In genomic region chr1:45304311-45305081, GRCh38 we compare ENCODE assay signal across 8 cellular contexts. TPM values are rescaled to one million over a fixed set of nuclear protein-coding genes. Genes with fewer than 3 reads are reported as not detected.
DNase-seq lines count a peak whose midpoint lies in the region.

No MANE protein-coding gene starts in this region.

- no peaks in the 10 kb centered on the region for H3K36me3 ChIP-seq in iPS DF 6.9 (ENCODE audit: control insufficient read depth, insufficient read depth, low read length)
- H3K36me3 ChIP-seq in skeletal muscle tissue (ENCODE audit: control insufficient read depth in 3 of 3, insufficient read depth in 3 of 3, low read length in 3 of 3) = no peaks in the 10 kb centered on the region

- H3K27ac ChIP-seq in iPS DF 6.9 (ENCODE audit: low read length) = no peak overlapping the region
- H3K27ac ChIP-seq in skeletal muscle tissue (ENCODE audit: low read depth, low read length) = peak overlapping the region; percentile 87

- no peaks in the 10 kb centered on the region for H3K9me3 Mint-ChIP-seq in IgD-negative memory B cell
- no peaks in the 10 kb centered on the region for H3K9me3 Mint-ChIP-seq in activated T-helper 2 cell treated with anti-CD3 and anti-CD28 coated beads, Interferon-gamma antibody, Interleukin-2, Interleukin-4, amounts not matched to agents 10 μg/mL and 5 μg/mL and 100 μg/mL, durations not matched to agents 14 hours and 24 hours and 36 hours

- H3K9me3 ChIP-seq in iPS DF 6.9 (ENCODE audit: control insufficient read depth, insufficient read depth, low read length) (no peaks in the 10 kb centered on the region), skeletal muscle tissue (ENCODE audit: control insufficient read depth in 3 of 3, low read length in 3 of 3) (no peaks in the 10 kb centered on the region)

- H3K27me3 ChIP-seq in iPS DF 6.9 (ENCODE audit: control insufficient read depth, insufficient read depth, low read length) = no peaks in the 10 kb centered on the region
- H3K27me3 ChIP-seq in skeletal muscle tissue (ENCODE audit: control insufficient read depth in 3 of 3, insufficient read depth in 3 of 3, low read length in 3 of 3) = no peaks in the 10 kb centered on the region

- peaks cover 6% of the 10 kb centered on the region for H3K4me1 ChIP-seq in iPS DF 6.9 (ENCODE audit: control insufficient read depth, insufficient read depth, low read length)
- peaks cover 12 to 18% (median 18%) of the 10 kb centered on the region in 3 donors for H3K4me1 ChIP-seq in skeletal muscle tissue (ENCODE audit: control insufficient read depth in 3 of 3, insufficient read depth in 3 of 3, low read length in 3 of 3)

- DNase-seq in NCI-H2227 (lab: John Stamatoyannopoulos, UW; ENCODE audit: unreplicated experiment) = peak; percentile 34
- no peak for DNase-seq in NCI-H2227 treated with DMSO at 0.1 percent for 48 hours (lab: John Stamatoyannopoulos, UW)
- peak; percentile 15 for DNase-seq in activated T-helper 2 cell treated with anti-CD3 and anti-CD28 coated beads, Interferon-gamma antibody, Interleukin-2, Interleukin-4, amounts not matched to agents 10 μg/mL and 5 μg/mL and 100 μg/mL, durations not matched to agents 14 hours and 24 hours and 36 hours (ENCODE audit: low spot score)
- DNase-seq in iPS DF 6.9 (ENCODE audit: low read depth, low spot score) = no peak
- DNase-seq in GDM1 (lab: John Stamatoyannopoulos, UW) = no peak
- DNase-seq in medulla oblongata (ENCODE audit: extremely low spot score) = no peak

- H3K27me3 Mint-ChIP-seq in IgD-negative memory B cell = no peaks in the 10 kb centered on the region
- no peaks in the 10 kb centered on the region for H3K27me3 Mint-ChIP-seq in activated T-helper 2 cell treated with anti-CD3 and anti-CD28 coated beads, Interferon-gamma antibody, Interleukin-2, Interleukin-4, amounts not matched to agents 10 μg/mL and 5 μg/mL and 100 μg/mL, durations not matched to agents 14 hours and 24 hours and 36 hours (ENCODE audit: low read depth)

- H3K4me3 ChIP-seq in iPS DF 6.9 (ENCODE audit: low read length) = peak overlapping the region; percentile 71; the same call in 1 of the 2 replicates
- H3K4me3 ChIP-seq in skeletal muscle tissue (ENCODE audit: low read length in 3 of 3) = peak overlapping the region; percentile 76 to 91 (median 85)

- H3K36me3 Mint-ChIP-seq in IgD-negative memory B cell = peaks cover 2% of the 10 kb centered on the region
- H3K36me3 Mint-ChIP-seq in activated T-helper 2 cell treated with anti-CD3 and anti-CD28 coated beads, Interferon-gamma antibody, Interleukin-2, Interleukin-4, amounts not matched to agents 10 μg/mL and 5 μg/mL and 100 μg/mL, durations not matched to agents 14 hours and 24 hours and 36 hours (ENCODE audit: low read depth) = no peaks in the 10 kb centered on the region

- peak overlapping the region; percentile 92 to 98 (median 96) for H3K4me3 Mint-ChIP-seq in IgD-negative memory B cell
- H3K4me3 Mint-ChIP-seq in activated T-helper 2 cell treated with anti-CD3 and anti-CD28 coated beads, Interferon-gamma antibody, Interleukin-2, Interleukin-4, amounts not matched to agents 10 μg/mL and 5 μg/mL and 100 μg/mL, durations not matched to agents 14 hours and 24 hours and 36 hours (ENCODE audit: low read depth) = peak overlapping the region; percentile 91

- peak overlapping the region; percentile 87 to 94 (median 94) for H3K9ac ChIP-seq in skeletal muscle tissue (ENCODE audit: low read depth in 1 of 3, low read length in 3 of 3)

- no CpG with 5 or more reads among the region's 15 CpGs for WGBS in iPS DF 6.9 (ENCODE audit: insufficient coverage, insufficient read length)

- H3K27ac Mint-ChIP-seq in IgD-negative memory B cell = peak overlapping the region; percentile 95 to 99 (median 99)
- peak overlapping the region; percentile 95 for H3K27ac Mint-ChIP-seq in activated T-helper 2 cell treated with anti-CD3 and anti-CD28 coated beads, Interferon-gamma antibody, Interleukin-2, Interleukin-4, amounts not matched to agents 10 μg/mL and 5 μg/mL and 100 μg/mL, durations not matched to agents 14 hours and 24 hours and 36 hours

- H3K4me1 Mint-ChIP-seq in IgD-negative memory B cell = peaks cover 22 to 34% (median 25%) of the 10 kb centered on the region in 3 donors
- H3K4me1 Mint-ChIP-seq in activated T-helper 2 cell treated with anti-CD3 and anti-CD28 coated beads, Interferon-gamma antibody, Interleukin-2, Interleukin-4, amounts not matched to agents 10 μg/mL and 5 μg/mL and 100 μg/mL, durations not matched to agents 14 hours and 24 hours and 36 hours (ENCODE audit: low read depth) = peaks cover 31% of the 10 kb centered on the region

- intact Hi-C loops in activated T-helper 2 cell treated with anti-CD3 and anti-CD28 coated beads, Interferon-gamma antibody, Interleukin-2, Interleukin-4, amounts not matched to agents 10 μg/mL and 5 μg/mL and 100 μg/mL, durations not matched to agents 14 hours and 24 hours and 36 hours (cut with micrococcal nuclease) = loop anchor here (2.0 to 10.0 kb wide), 3 partner anchors 22 to 497 kb away; partner anchors contain the start of genes BTBD19, DYNLT4, HPDL and ZSWIM5

RNA-seq across cellular contexts. Expression of gene HPDL, which starts 22.2 kb away (rescaled TPM):
- polyA plus RNA-seq in IgD-negative memory B cell = 1.3 TPM
- total RNA-seq in activated T-helper 2 cell treated with anti-CD3 and anti-CD28 coated beads, Interferon-gamma antibody, Interleukin-2, Interleukin-4, amounts not matched to agents 10 μg/mL and 5 μg/mL and 100 μg/mL, durations not matched to agents 14 hours and 24 hours and 36 hours = 26.8 and 29.0 TPM in 2 replicates
- 2.6 TPM for total RNA-seq in skeletal muscle tissue

RNA-seq across cellular contexts. Expression of gene TOE1, which starts 35.5 kb away (rescaled TPM):
- polyA plus RNA-seq in IgD-negative memory B cell = 18.6 TPM
- 26.3 and 29.3 TPM in 2 replicates for total RNA-seq in activated T-helper 2 cell treated with anti-CD3 and anti-CD28 coated beads, Interferon-gamma antibody, Interleukin-2, Interleukin-4, amounts not matched to agents 10 μg/mL and 5 μg/mL and 100 μg/mL, durations not matched to agents 14 hours and 24 hours and 36 hours
- 6.3 TPM for total RNA-seq in skeletal muscle tissue

RNA-seq across cellular contexts. Expression of gene MUTYH, which starts 35.7 kb away (rescaled TPM):
- polyA plus RNA-seq in IgD-negative memory B cell = 21.1 TPM
- 50.1 and 50.9 TPM in 2 replicates for total RNA-seq in activated T-helper 2 cell treated with anti-CD3 and anti-CD28 coated beads, Interferon-gamma antibody, Interleukin-2, Interleukin-4, amounts not matched to agents 10 μg/mL and 5 μg/mL and 100 μg/mL, durations not matched to agents 14 hours and 24 hours and 36 hours
- 12.5 TPM for total RNA-seq in skeletal muscle tissue

Comparison
In these comparisons a context has a peak if more than half of its experiments do, and no peak if none do; other contexts are left out.
1. DNase-seq: peak in NCI-H2227 (single experiment) and activated T-helper 2 cell treated with anti-CD3 and anti-CD28 coated beads, Interferon-gamma antibody, Interleukin-2, Interleukin-4, amounts not matched to agents 10 μg/mL and 5 μg/mL and 100 μg/mL, durations not matched to agents 14 hours and 24 hours and 36 hours (single experiment); none in NCI-H2227 treated with DMSO at 0.1 percent for 48 hours (single experiment), iPS DF 6.9 (single experiment), GDM1 (single experiment) and medulla oblongata (single experiment).